9 cellular contexts compared by ENCODE assay signal in genomic region chr3:47781685-47782537, GRCh38. TPM values are rescaled to one million over a fixed set of nuclear protein-coding genes. Genes with fewer than 3 reads are reported as not detected.
A peak's percentile ranks its signal among the peaks of the same experiment; 100 is the strongest.
DNase-seq lines count a peak whose midpoint lies in the region; ATAC-seq, FAIRE-seq and TF ChIP-seq lines count a peak whose summit lies in the region.
"Had no signal": no experiment of that assay in that cellular context is flagged by ENCODE, and none has a peak within 500 bp of the region (broad histone marks: within the 10 kb centered on the region; RNA-seq: fewer than 3 reads in every experiment).

Gene SMARCC1 (minus strand): TSS chr3:47781893. CDS start chr3:47781797, 96 bp downstream.

- H3K36me3 ChIP-seq in kidney (ENCODE audit: control insufficient read depth in 1 of 2, insufficient read depth in 2 of 2, low read length in 2 of 2) = no peaks in the 10 kb centered on the region

- ATAC-seq in GM19035 (IDR thresholded peaks at IDR 0.05; ENCODE audit: unreplicated experiment) (peak; percentile 81), HG03354 (IDR thresholded peaks at IDR 0.05; ENCODE audit: poor library complexity, severe bottlenecking, unreplicated experiment) (peak; percentile 78)

- FAIRE-seq in kidney (lab: Jason Lieb, UNC) = no peak
- FAIRE-seq: colon had no signal

- DNase-seq in AG10803 (ENCODE audit: low read depth) = peak; percentile 96
- peak; percentile 75 for DNase-seq in NCI-H446 treated with DMSO at 0.1 percent for 48 hours (lab: John Stamatoyannopoulos, UW)
- DNase-seq in activated CD4-positive, CD25-positive, alpha-beta regulatory T cell treated with anti-CD3 and anti-CD28 coated beads, Interleukin-2, amount 50 U/mL, for 72 hours = peak; percentile 97
- DNase-seq in cerebellar nuclear complex (lab: John Stamatoyannopoulos, UW) = peak; percentile 40 to 84
- peak; percentile 99 for DNase-seq in kidney
- DNase-seq in stimulated activated CD4-positive, alpha-beta T cell treated with anti-CD3 and anti-CD28 coated beads, Interleukin-15, amount 100 ng/mL, for 24 hours = peak; percentile 99

- peak within 1 kb of the TSS; percentile 71 to 90 for H3K9ac ChIP-seq in kidney (ENCODE audit: low read length in 2 of 2)

- no peaks in the 10 kb centered on the region for H3K9me3 ChIP-seq in kidney (ENCODE audit: control insufficient read depth in 1 of 2, low read length in 2 of 2)

- H3K4me3 ChIP-seq in AG10803 (ENCODE audit: low read length) (peak within 1 kb of the TSS; percentile 88), kidney (ENCODE audit: low read length in 2 of 2) (peak within 1 kb of the TSS; percentile 90 to 93)

- no peaks in the 10 kb centered on the region for H3K4me1 ChIP-seq in kidney (ENCODE audit: control insufficient read depth in 1 of 2, insufficient read depth in 1 of 2, low read depth in 1 of 2, low read length in 2 of 2)

- TF ChIP-seq CTCF in AG10803 (conservative IDR thresholded peaks at IDR 0.05; ENCODE audit: low read length) (no peak), kidney (IDR thresholded peaks at IDR 0.05; ENCODE audit: borderline replicate concordance, extremely low read depth, insufficient read depth) (peak; percentile 22)

- peak within 1 kb of the TSS; percentile 95 to 97 for H3K27ac ChIP-seq in kidney (ENCODE audit: low read depth in 2 of 2, low read length in 2 of 2)

- intact Hi-C loops in kidney (cut with DNase I) = loop anchor here (10.0 kb wide), 1 partner anchor 257 kb away; no protein-coding TSS in a partner anchor

RNA-seq across cellular contexts. Expression of gene SMARCC1, which starts in this region (rescaled TPM):
- total RNA-seq in kidney = 80.4 TPM
- polyA plus RNA-seq in kidney (ENCODE audit: insufficient read depth, low read depth, low replicate concordance) = 11.6 TPM

Comparison
In these comparisons a context has a peak if more than half of its experiments do, and no peak if none do; other contexts are left out.
1. Peak in every context shown above with its lines: DNase-seq, ATAC-seq, H3K4me3 ChIP-seq and H3K27ac ChIP-seq.